ENCODE assay signal across 1 cellular context in genomic region chr3:111980716-111981456, GRCh38.
TF ChIP-seq lines count a peak whose summit lies in the region.

No MANE protein-coding gene starts in this region.

TF ChIP-seq in SK-N-SH, 30 proteins besides CTCF, POLR2A, EP300 and RAD21 (continued from another document):
- no peak for TF ChIP-seq PBX3 (IDR thresholded peaks at IDR 0.05)
- no peak for TF ChIP-seq MEF2A (IDR thresholded peaks at IDR 0.05; ENCODE audit: borderline replicate concordance, low read depth)
- TF ChIP-seq FOSL2 (IDR thresholded peaks at IDR 0.05; ENCODE audit: borderline replicate concordance, low read depth): no peak
